Comparison of ENCODE assay signal across 8 cellular contexts in the genomic region with DNA sequence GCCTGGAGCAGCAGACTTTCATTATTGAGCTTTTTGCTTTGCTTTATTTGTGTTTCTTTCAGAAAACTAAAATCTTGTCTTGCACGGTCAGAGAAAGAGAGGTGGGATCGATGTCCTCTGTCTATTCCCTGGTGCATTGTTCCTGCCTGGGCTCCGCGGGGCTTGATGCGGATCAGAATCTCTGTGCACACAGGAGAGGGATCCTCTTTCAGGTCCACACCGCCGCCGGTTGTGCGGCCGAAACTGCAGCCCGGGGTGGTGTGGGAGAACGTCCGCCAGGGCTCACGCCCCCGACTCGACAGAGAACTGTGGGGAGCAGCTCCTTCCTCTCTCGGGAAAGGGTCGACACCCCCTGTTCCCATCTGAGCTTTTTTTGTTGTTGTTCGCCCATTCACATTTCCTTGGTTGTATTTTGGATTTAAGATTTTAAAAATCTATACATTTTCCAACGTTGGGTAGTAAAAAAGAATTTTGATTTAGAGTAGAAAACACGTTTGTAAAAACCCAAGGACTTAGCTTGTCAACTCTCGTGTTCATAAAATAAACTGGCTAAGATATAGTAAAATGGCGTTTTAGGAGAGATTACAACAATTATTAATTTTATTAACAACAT.
A peak's percentile ranks its signal among the peaks of the same experiment; 100 is the strongest.
DNase-seq lines count a peak whose midpoint lies in the region; ATAC-seq and FAIRE-seq lines count a peak whose summit lies in the region.

No MANE protein-coding gene starts in this region.

- H3K36me3 ChIP-seq in neuron (ENCODE audit: insufficient read depth, low read length), result no peaks in the 10 kb centered on the region

- peaks cover 37% of the 10 kb centered on the region for H3K4me1 ChIP-seq in neuron (ENCODE audit: insufficient read depth, low read length)

- no peak for DNase-seq in GM19239 (ENCODE audit: insufficient read length, low spot score)
- peak; percentile 88 for DNase-seq in NCI-H69 (lab: John Stamatoyannopoulos, UW)
- DNase-seq in fibroblast of gingiva (ENCODE audit: low read depth), result peak; percentile 32
- no peak for DNase-seq in NCI-H187 treated with DMSO at 0.1 percent for 48 hours (lab: John Stamatoyannopoulos, UW)
- no peak for DNase-seq in NCI-H1694 treated with DMSO at 0.1 percent for 48 hours (lab: John Stamatoyannopoulos, UW)

- ATAC-seq in HG03039 (IDR thresholded peaks at IDR 0.05; ENCODE audit: unreplicated experiment) (no peak), GM18519 (IDR thresholded peaks at IDR 0.05; ENCODE audit: low FRiP score, unreplicated experiment) (no peak)

- FAIRE-seq in GM19239 (lab: Jason Lieb, UNC), result peak; percentile 40

- H3K9me3 ChIP-seq in neuron (ENCODE audit: low read length), result no peaks in the 10 kb centered on the region

- peak overlapping the region; percentile 66 for H3K4me3 ChIP-seq in neuron (ENCODE audit: low read length)

- no peaks in the 10 kb centered on the region for H3K27me3 ChIP-seq in neuron (ENCODE audit: insufficient read depth, low read length)

- H2AFZ ChIP-seq in neuron (ENCODE audit: low read depth, low read length), result peak overlapping the region; percentile 81

Comparison
In these comparisons a context has a peak if more than half of its experiments do, and no peak if none do; other contexts are left out.
1. DNase-seq: peak in NCI-H69 (single experiment) and fibroblast of gingiva (single experiment); none in GM19239 (single experiment), NCI-H187 treated with DMSO at 0.1 percent for 48 hours (single experiment) and NCI-H1694 treated with DMSO at 0.1 percent for 48 hours (single experiment).